Comparison of ENCODE assay signal across 1 cellular context in the genomic region with DNA sequence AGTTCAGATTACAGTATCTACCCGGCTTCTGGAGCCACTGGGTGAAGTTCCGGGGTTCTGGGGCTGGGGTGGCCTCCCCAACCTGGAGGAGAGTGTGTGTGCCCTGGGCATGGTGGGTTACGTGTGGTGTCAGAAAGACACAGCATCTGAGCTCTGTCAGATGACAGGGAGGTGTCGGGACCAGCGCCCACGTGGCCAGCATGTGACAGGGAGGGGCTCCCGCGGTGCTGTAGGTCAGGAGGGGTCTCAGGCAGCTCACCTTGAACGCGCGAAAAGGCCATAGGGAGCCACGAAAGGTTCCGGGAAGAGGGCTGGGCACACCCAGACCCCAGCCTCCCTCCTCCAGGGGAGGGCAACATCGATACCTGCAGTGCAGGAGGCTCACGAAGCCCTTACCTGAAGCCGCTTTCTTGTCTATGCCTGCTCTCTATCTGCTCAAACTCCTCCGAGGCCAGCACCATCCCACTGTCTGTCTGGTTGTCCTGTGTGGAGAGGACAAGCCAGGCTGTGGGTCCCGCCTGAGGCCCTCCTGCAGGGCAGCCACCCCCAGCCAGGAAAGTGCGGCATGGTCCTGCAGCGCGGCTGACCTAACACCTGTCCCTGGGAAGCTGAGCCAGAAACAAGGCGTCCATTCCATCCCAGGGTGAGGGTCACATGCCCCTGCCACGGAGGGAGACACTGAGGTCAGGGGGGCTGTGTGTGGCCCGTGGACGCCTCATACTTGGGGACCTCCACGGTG.
TF ChIP-seq lines count a peak whose summit lies in the region.

No MANE protein-coding gene starts in this region.

TF ChIP-seq in IMR-90, 13 proteins besides CTCF, POLR2A, EP300 and RAD21:
- no peak for TF ChIP-seq ELK1 (IDR thresholded peaks at IDR 0.05; ENCODE audit: borderline replicate concordance, low read depth, low read length)
- no peak for TF ChIP-seq RCOR1 (IDR thresholded peaks at IDR 0.05; ENCODE audit: insufficient replicate concordance, low read length)
- TF ChIP-seq SMC3 (IDR thresholded peaks at IDR 0.05; ENCODE audit: low read depth, low read length) = no peak
- TF ChIP-seq CEBPB (IDR thresholded peaks at IDR 0.05; ENCODE audit: low read depth, low read length) = no peak
- no peak for TF ChIP-seq CHD1 (IDR thresholded peaks at IDR 0.05; ENCODE audit: low read depth, low read length)
- TF ChIP-seq MAFK (IDR thresholded peaks at IDR 0.05; ENCODE audit: low read depth, low read length) = no peak
- TF ChIP-seq FOS (IDR thresholded peaks at IDR 0.05; ENCODE audit: low read depth, low read length) = no peak
- TF ChIP-seq, protein P1, sequence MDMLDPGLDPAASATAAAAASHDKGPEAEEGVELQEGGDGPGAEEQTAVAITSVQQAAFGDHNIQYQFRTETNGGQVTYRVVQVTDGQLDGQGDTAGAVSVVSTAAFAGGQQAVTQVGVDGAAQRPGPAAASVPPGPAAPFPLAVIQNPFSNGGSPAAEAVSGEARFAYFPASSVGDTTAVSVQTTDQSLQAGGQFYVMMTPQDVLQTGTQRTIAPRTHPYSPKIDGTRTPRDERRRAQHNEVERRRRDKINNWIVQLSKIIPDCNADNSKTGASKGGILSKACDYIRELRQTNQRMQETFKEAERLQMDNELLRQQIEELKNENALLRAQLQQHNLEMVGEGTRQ (IDR thresholded peaks at IDR 0.05; ENCODE audit: low read depth, low read length) = no peak
- no peak for TF ChIP-seq MXI1 (IDR thresholded peaks at IDR 0.05; ENCODE audit: borderline replicate concordance, low read depth, low read length)
- no peak for TF ChIP-seq RFX5 (IDR thresholded peaks at IDR 0.05; ENCODE audit: low read depth, low read length)
- no peak for TF ChIP-seq MAZ (IDR thresholded peaks at IDR 0.05; ENCODE audit: borderline replicate concordance, low read depth, low read length)
- no peak for TF ChIP-seq NFE2L2 (IDR thresholded peaks at IDR 0.05; ENCODE audit: low read depth, low read length)
- no peak for TF ChIP-seq BHLHE40 (IDR thresholded peaks at IDR 0.05; ENCODE audit: low read depth, low read length)
